In genomic region chr5:67006152-67006848, GRCh38 we compare ENCODE assay signal across 11 cellular contexts.
DNase-seq lines count a peak whose midpoint lies in the region; ATAC-seq and TF ChIP-seq lines count a peak whose summit lies in the region.
"Had no signal": no experiment of that assay in that cellular context is flagged by ENCODE, and none has a peak within 500 bp of the region (broad histone marks: within the 10 kb centered on the region; RNA-seq: fewer than 3 reads in every experiment).

No MANE protein-coding gene starts in this region.

- H3K4me3 ChIP-seq in Jurkat, Clone E6-1 (ENCODE audit: low read length): no peak overlapping the region
- H3K4me3 ChIP-seq in duodenal mucosa (ENCODE audit: low read depth in 1 of 2, low read length in 2 of 2) (peak overlapping the region; percentile 28 to 77), neuron (ENCODE audit: low read length) (peak overlapping the region; percentile 76), mucosa of descending colon (no peak overlapping the region)

- H3K9ac ChIP-seq in duodenal mucosa (ENCODE audit: low read depth in 1 of 2, low read length in 2 of 2): no peak overlapping the region

- no peak for TF ChIP-seq CTCF in CD4-positive, alpha-beta T cell (IDR thresholded peaks at IDR 0.05)
- no peak for TF ChIP-seq CTCF in mucosa of descending colon (IDR thresholded peaks at IDR 0.05)

- intact Hi-C loops in CD4-positive, alpha-beta T cell (cut with DNase I, micrococcal nuclease): loop anchor here (10.0 kb wide), 5 partner anchors 59 to 1429 kb away; no protein-coding TSS in a partner anchor
- intact Hi-C loops in mucosa of descending colon (cut with DNase I, micrococcal nuclease): loop anchor here in 1 of 2 donors (10.0 kb wide), 1 partner anchor 89 kb away; no protein-coding TSS in a partner anchor

- no peak overlapping the region for H3K27ac ChIP-seq in CD4-positive, alpha-beta T cell (ENCODE audit: low read depth, low read length)
- no peak overlapping the region for H3K27ac ChIP-seq in duodenal mucosa (ENCODE audit: low read depth, low read length)

- H3K27me3 ChIP-seq in CD4-positive, alpha-beta T cell (ENCODE audit: control insufficient read depth, insufficient read depth, low read length): no peaks in the 10 kb centered on the region
- H3K27me3 ChIP-seq in duodenal mucosa (ENCODE audit: control insufficient read depth in 1 of 2, insufficient read depth in 2 of 2, low read length in 2 of 2): no peaks in the 10 kb centered on the region
- no peaks in the 10 kb centered on the region for H3K27me3 ChIP-seq in neuron (ENCODE audit: insufficient read depth, low read length)

- CTCF ChIA-PET in CD4-positive, alpha-beta T cell (lab: Charles Lee): no interaction called here

- H3K4me1 ChIP-seq in duodenal mucosa (ENCODE audit: control insufficient read depth in 1 of 2, insufficient read depth in 2 of 2, low read length in 2 of 2) (peaks cover 31 to 33% of the 10 kb centered on the region in 2 donors), neuron (ENCODE audit: insufficient read depth, low read length) (peaks cover 43% of the 10 kb centered on the region), mucosa of descending colon (ENCODE audit: low read depth) (peaks cover 15% of the 10 kb centered on the region)
- H3K4me1 ChIP-seq: prostate gland had no signal

- no peak for DNase-seq in CD4-positive, alpha-beta T cell
- DNase-seq in Jurkat, Clone E6-1 (ENCODE audit: low read depth, low spot score): peak; percentile 17
- DNase-seq in mucosa of descending colon: no peak
- no peak for DNase-seq in T1000 (lab: John Stamatoyannopoulos, UW)
- DNase-seq: NCI-H1436 had no signal

- no peaks in the 10 kb centered on the region for H3K36me3 ChIP-seq in duodenal mucosa (ENCODE audit: control insufficient read depth in 1 of 2, insufficient read depth in 2 of 2, low read length in 2 of 2)
- no peaks in the 10 kb centered on the region for H3K36me3 ChIP-seq in neuron (ENCODE audit: insufficient read depth, low read length)
- no peaks in the 10 kb centered on the region for H3K36me3 ChIP-seq in mucosa of descending colon (ENCODE audit: low read depth)
- H3K36me3 ChIP-seq: prostate gland had no signal

- peaks cover 11% of the 10 kb centered on the region for H3K36me3 Mint-ChIP-seq in CD4-positive, alpha-beta T cell (ENCODE audit: low read depth)

- POLR2A ChIA-PET in CD4-positive, alpha-beta T cell (lab: Charles Lee): interaction anchor here (0.6 to 4.3 kb wide), 6 partner anchors 8 to 1443 kb away, joined by 3 to 25 read pairs (median 4); partner anchors contain the start of genes CENPK, PIK3R1 and PPWD1

- H3K27ac Mint-ChIP-seq in CD4-positive, alpha-beta T cell: peak overlapping the region; percentile 96

- ATAC-seq in CD4-positive, alpha-beta T cell (ENCODE audit: poor library complexity): no peak
- ATAC-seq in GM21515 (IDR thresholded peaks at IDR 0.05; ENCODE audit: unreplicated experiment) (no peak), mucosa of descending colon (no peak), GM21717 (IDR thresholded peaks at IDR 0.05; ENCODE audit: unreplicated experiment) (no peak)
- ATAC-seq: HCT116 had no signal

- H3K9me3 ChIP-seq in CD4-positive, alpha-beta T cell (ENCODE audit: control insufficient read depth, low read length): no peaks in the 10 kb centered on the region
- no peaks in the 10 kb centered on the region for H3K9me3 ChIP-seq in duodenal mucosa (ENCODE audit: control insufficient read depth in 1 of 2, low read length in 2 of 2)
- H3K9me3 ChIP-seq in neuron (ENCODE audit: low read length): no peaks in the 10 kb centered on the region
- H3K9me3 ChIP-seq in mucosa of descending colon: no peaks in the 10 kb centered on the region
- H3K9me3 ChIP-seq: prostate gland had no signal

- H3K9me3 Mint-ChIP-seq in CD4-positive, alpha-beta T cell: no peaks in the 10 kb centered on the region

- peak overlapping the region; percentile 94 for H3K4me3 Mint-ChIP-seq in CD4-positive, alpha-beta T cell

- no peak overlapping the region for H2AFZ ChIP-seq in neuron (ENCODE audit: low read depth, low read length)

- no peaks in the 10 kb centered on the region for H3K27me3 Mint-ChIP-seq in CD4-positive, alpha-beta T cell

- H3K4me1 Mint-ChIP-seq in CD4-positive, alpha-beta T cell (ENCODE audit: low read depth): peaks cover 79% of the 10 kb centered on the region

Comparison
In these comparisons a context has a peak if more than half of its experiments do, and no peak if none do; other contexts are left out.
1. H3K4me3 ChIP-seq: peak in duodenal mucosa (2 of 2) and neuron (single experiment); none in Jurkat, Clone E6-1 (single experiment) and mucosa of descending colon (single experiment).